20 cellular contexts compared by ENCODE assay signal in genomic region chrX:16754019-16754418, GRCh38. TPM values are rescaled to one million over a fixed set of nuclear protein-coding genes. Genes with fewer than 3 reads are reported as not detected.
DNase-seq lines count a peak whose midpoint lies in the region; ATAC-seq and TF ChIP-seq lines count a peak whose summit lies in the region.
"Had no signal": no experiment of that assay in that cellular context is flagged by ENCODE, and none has a peak within 500 bp of the region (broad histone marks: within the 10 kb centered on the region; RNA-seq: fewer than 3 reads in every experiment).

No MANE protein-coding gene starts in this region.

- peaks cover 30% of the 10 kb centered on the region for H3K36me3 ChIP-seq in CD4-positive, CD25-positive, alpha-beta regulatory T cell (ENCODE audit: control insufficient read depth, insufficient read depth, low read length)
- H3K36me3 ChIP-seq in HUES48 (ENCODE audit: control insufficient read depth, insufficient read depth, low read length) (peaks cover 79% of the 10 kb centered on the region), endodermal cell (ENCODE audit: control insufficient read depth, insufficient read depth, low read length) (peaks cover 32% of the 10 kb centered on the region), Caco-2 (ENCODE audit: control insufficient read depth, insufficient read depth, low read length) (no peaks in the 10 kb centered on the region)

- no peak for ATAC-seq in CD4-positive, CD25-positive, alpha-beta regulatory T cell (ENCODE audit: low read depth in 2 of 2)
- ATAC-seq: PC-3 had no signal

- DNase-seq in CD4-positive, CD25-positive, alpha-beta regulatory T cell = no peak
- peak; percentile 57 for DNase-seq in endodermal cell
- no peak for DNase-seq in progenitor cell of endocrine pancreas (ENCODE audit: low spot score, unreplicated experiment)
- no peak for DNase-seq in COLO668 (lab: John Stamatoyannopoulos, UW; ENCODE audit: unreplicated experiment)
- no peak for DNase-seq in activated CD4-positive, alpha-beta memory T cell treated with anti-CD3 and anti-CD28 coated beads for 36 hours
- DNase-seq in Caco-2 = no peak
- DNase-seq: ACHN; C1 segment of cervical spinal cord; CD8-positive, alpha-beta memory T cell; EL; GF-D8; MV-4-11; NCI-H1105 treated with DMSO at 0.1 percent for 48 hours; NCI-H2029 treated with DMSO at 0.1 percent for 48 hours; NCI-H2171 treated with DMSO at 0.1 percent for 48 hours; NCI-H524 treated with DMSO at 0.1 percent for 48 hours; PC-3; Right ventricle myocardium superior had no signal

- POLR2A ChIA-PET in activated CD4-positive, alpha-beta memory T cell treated with anti-CD3 and anti-CD28 coated beads for 36 hours (lab: Charles Lee) = no interaction called here
- POLR2A ChIA-PET in Caco-2 (lab: Charles Lee) = no interaction called here

- no peaks in the 10 kb centered on the region for H3K4me1 ChIP-seq in CD4-positive, CD25-positive, alpha-beta regulatory T cell (ENCODE audit: control insufficient read depth, insufficient read depth, low read length, poor library complexity, severe bottlenecking)
- H3K4me1 ChIP-seq in HUES48 (ENCODE audit: control insufficient read depth, insufficient read depth, low read length) = peaks cover 5% of the 10 kb centered on the region; the same call in 1 of the 2 replicates
- H3K4me1 ChIP-seq in endodermal cell (ENCODE audit: control insufficient read depth, insufficient read depth, low read length) = no peaks in the 10 kb centered on the region
- H3K4me1 ChIP-seq in Caco-2 = no peaks in the 10 kb centered on the region

- TF ChIP-seq CTCF in endodermal cell (conservative IDR thresholded peaks at IDR 0.05) = no peak
- no peak for TF ChIP-seq CTCF in progenitor cell of endocrine pancreas (IDR thresholded peaks at IDR 0.05; ENCODE audit: unreplicated experiment)
- TF ChIP-seq CTCF in Caco-2 (IDR thresholded peaks at IDR 0.05; ENCODE audit: insufficient read depth in 1 of 2, low read depth in 1 of 2, low read length in 1 of 2, severe bottlenecking in 1 of 2, unreplicated experiment in 1 of 2) = no peak

- H3K9ac ChIP-seq in HUES48 (ENCODE audit: low read depth, low read length) (no peak overlapping the region), endodermal cell (ENCODE audit: extremely low read depth, low read length, poor library complexity, severe bottlenecking) (no peak overlapping the region)

- H3K9me3 ChIP-seq in CD4-positive, CD25-positive, alpha-beta regulatory T cell (ENCODE audit: control insufficient read depth in 2 of 2, low read length in 2 of 2) = no peaks in the 10 kb centered on the region
- no peaks in the 10 kb centered on the region for H3K9me3 ChIP-seq in HUES48 (ENCODE audit: control insufficient read depth, insufficient read depth, low read length)
- no peaks in the 10 kb centered on the region for H3K9me3 ChIP-seq in endodermal cell (ENCODE audit: control insufficient read depth, low read length)
- H3K9me3 ChIP-seq in Caco-2 = no peaks in the 10 kb centered on the region

- 92 to 100% methylated on average over 1 to 2 of the region's 2 CpGs for WGBS in endodermal cell (ENCODE audit: insufficient coverage in 1 of 2, insufficient read length in 1 of 2), 2 experiments

- BruUV-seq in Caco-2 (replicated peaks; lab: Mats Ljungman, UMichigan) = no TSS peak

- no peaks in the 10 kb centered on the region for H3K27me3 Mint-ChIP-seq in CD4-positive, CD25-positive, alpha-beta regulatory T cell
- no peaks in the 10 kb centered on the region for H3K27me3 Mint-ChIP-seq in endodermal cell (ENCODE audit: insufficient read depth)
- no peaks in the 10 kb centered on the region for H3K27me3 Mint-ChIP-seq in progenitor cell of endocrine pancreas
- no peaks in the 10 kb centered on the region for H3K27me3 Mint-ChIP-seq in activated CD4-positive, alpha-beta memory T cell treated with anti-CD3 and anti-CD28 coated beads for 36 hours
- no peaks in the 10 kb centered on the region for H3K27me3 Mint-ChIP-seq in Caco-2 (ENCODE audit: insufficient read depth, unreplicated experiment)
- H3K27me3 Mint-ChIP-seq: CD8-positive, alpha-beta memory T cell; IgD-negative memory B cell had no signal

- peak overlapping the region in 2 of 3 donors; percentile 47 to 71 for H3K27ac Mint-ChIP-seq in CD4-positive, CD25-positive, alpha-beta regulatory T cell
- peak overlapping the region; percentile 52 for H3K27ac Mint-ChIP-seq in endodermal cell
- H3K27ac Mint-ChIP-seq in progenitor cell of endocrine pancreas = peak overlapping the region; percentile 89
- H3K27ac Mint-ChIP-seq in activated CD4-positive, alpha-beta memory T cell treated with anti-CD3 and anti-CD28 coated beads for 36 hours = no peak overlapping the region
- no peak overlapping the region for H3K27ac Mint-ChIP-seq in Caco-2 (ENCODE audit: unreplicated experiment)

- H3K4me3 Mint-ChIP-seq in CD4-positive, CD25-positive, alpha-beta regulatory T cell = no peak overlapping the region
- H3K4me3 Mint-ChIP-seq in endodermal cell = no peak overlapping the region
- H3K4me3 Mint-ChIP-seq in progenitor cell of endocrine pancreas (ENCODE audit: low read depth) = no peak overlapping the region
- no peak overlapping the region for H3K4me3 Mint-ChIP-seq in activated CD4-positive, alpha-beta memory T cell treated with anti-CD3 and anti-CD28 coated beads for 36 hours
- H3K4me3 Mint-ChIP-seq in Caco-2 (ENCODE audit: unreplicated experiment) = no peak overlapping the region
- H3K4me3 Mint-ChIP-seq: CD8-positive, alpha-beta memory T cell; IgD-negative memory B cell had no signal

- peaks cover 54% of the 10 kb centered on the region for H3K36me3 Mint-ChIP-seq in CD4-positive, CD25-positive, alpha-beta regulatory T cell
- H3K36me3 Mint-ChIP-seq in endodermal cell (ENCODE audit: low read depth) (peaks cover 71% of the 10 kb centered on the region), progenitor cell of endocrine pancreas (ENCODE audit: insufficient read depth) (peaks cover 38% of the 10 kb centered on the region), Caco-2 (ENCODE audit: insufficient read depth, unreplicated experiment) (peaks cover 37% of the 10 kb centered on the region)
- peaks cover 22% of the 10 kb centered on the region for H3K36me3 Mint-ChIP-seq in activated CD4-positive, alpha-beta memory T cell treated with anti-CD3 and anti-CD28 coated beads for 36 hours

- H3K27ac ChIP-seq in CD4-positive, CD25-positive, alpha-beta regulatory T cell (ENCODE audit: insufficient read depth, low read length, poor library complexity, severe bottlenecking) = no peak overlapping the region
- H3K27ac ChIP-seq in HUES48 (ENCODE audit: low read depth, low read length) (peak overlapping the region; percentile 8), endodermal cell (ENCODE audit: low read depth, low read length) (no peak overlapping the region)

- CTCF ChIA-PET in activated CD4-positive, alpha-beta memory T cell treated with anti-CD3 and anti-CD28 coated beads for 36 hours (lab: Charles Lee) = no interaction called here
- CTCF ChIA-PET in Caco-2 (lab: Charles Lee) = no interaction called here

- no peak overlapping the region for H3K4me3 ChIP-seq in CD4-positive, CD25-positive, alpha-beta regulatory T cell (ENCODE audit: low read depth, low read length)
- no peak overlapping the region for H3K4me3 ChIP-seq in HUES48 (ENCODE audit: low read depth, low read length)
- no peak overlapping the region for H3K4me3 ChIP-seq in endodermal cell (ENCODE audit: low read length)
- no peak overlapping the region for H3K4me3 ChIP-seq in Caco-2 (ENCODE audit: low read depth, low read length)

- H3K9me3 Mint-ChIP-seq in CD4-positive, CD25-positive, alpha-beta regulatory T cell = no peaks in the 10 kb centered on the region
- H3K9me3 Mint-ChIP-seq in endodermal cell (no peaks in the 10 kb centered on the region), progenitor cell of endocrine pancreas (ENCODE audit: low read depth) (no peaks in the 10 kb centered on the region), Caco-2 (ENCODE audit: unreplicated experiment) (no peaks in the 10 kb centered on the region)
- H3K9me3 Mint-ChIP-seq in activated CD4-positive, alpha-beta memory T cell treated with anti-CD3 and anti-CD28 coated beads for 36 hours = no peaks in the 10 kb centered on the region
- H3K9me3 Mint-ChIP-seq: CD8-positive, alpha-beta memory T cell; IgD-negative memory B cell had no signal

- intact Hi-C loops in activated CD4-positive, alpha-beta memory T cell treated with anti-CD3 and anti-CD28 coated beads for 36 hours (cut with micrococcal nuclease) = no loop called here
- intact Hi-C loops in Caco-2 (cut with micrococcal nuclease; ENCODE audit: unreplicated experiment) = no loop called here

- H3K4me1 Mint-ChIP-seq in CD4-positive, CD25-positive, alpha-beta regulatory T cell = peaks cover 0 to 5% (median under 1%) of the 10 kb centered on the region in 4 donors
- peaks cover 9% of the 10 kb centered on the region for H3K4me1 Mint-ChIP-seq in endodermal cell
- H3K4me1 Mint-ChIP-seq in progenitor cell of endocrine pancreas (ENCODE audit: low read depth) = peaks cover 10% of the 10 kb centered on the region
- H3K4me1 Mint-ChIP-seq in activated CD4-positive, alpha-beta memory T cell treated with anti-CD3 and anti-CD28 coated beads for 36 hours (ENCODE audit: low read depth) = no peaks in the 10 kb centered on the region
- no peaks in the 10 kb centered on the region for H3K4me1 Mint-ChIP-seq in Caco-2 (ENCODE audit: low read depth, unreplicated experiment)

- no peaks in the 10 kb centered on the region for H3K27me3 ChIP-seq in CD4-positive, CD25-positive, alpha-beta regulatory T cell (ENCODE audit: control insufficient read depth, insufficient read depth, low read length)
- H3K27me3 ChIP-seq in HUES48 (ENCODE audit: control insufficient read depth, insufficient read depth, low read length) = no peaks in the 10 kb centered on the region
- no peaks in the 10 kb centered on the region for H3K27me3 ChIP-seq in endodermal cell (ENCODE audit: control insufficient read depth, insufficient read depth, low read length, poor library complexity, severe bottlenecking)
- no peaks in the 10 kb centered on the region for H3K27me3 ChIP-seq in Caco-2 (replicated peaks; ENCODE audit: control insufficient read depth, insufficient read depth, low read length)

RNA-seq across cellular contexts. Expression of gene TXLNG, which starts 32.2 kb away (rescaled TPM):
- 32.2 TPM for total RNA-seq in CD4-positive, CD25-positive, alpha-beta regulatory T cell
- polyA plus RNA-seq in CD4-positive, CD25-positive, alpha-beta regulatory T cell = 10 to 100 TPM in 3 of 4 donors, 1 to 10 TPM in 1; 8.4 to 24.2 (median 18.6) TPM
- total RNA-seq in endodermal cell (10 to 100 TPM; 13.8 to 31.0 TPM), progenitor cell of endocrine pancreas (25.4 and 25.8 TPM in 2 replicates), Caco-2 (2022) (18.2 and 18.3 TPM in 2 replicates)
- polyA plus RNA-seq in endodermal cell (2013, experiment 1 of 2) = 13.4 TPM
- polyA plus RNA-seq in endodermal cell (2013, experiment 2 of 2) = 11.2 TPM
- total RNA-seq in activated CD4-positive, alpha-beta memory T cell treated with anti-CD3 and anti-CD28 coated beads for 36 hours = 10 to 100 TPM; 14.2 to 15.1 TPM

RNA-seq across cellular contexts. Expression of gene SYAP1, which starts 34.6 kb away (rescaled TPM):
- total RNA-seq in CD4-positive, CD25-positive, alpha-beta regulatory T cell = 69.9 TPM
- 10 to 100 TPM; 12.0 to 19.3 (median 16.3) TPM for polyA plus RNA-seq in CD4-positive, CD25-positive, alpha-beta regulatory T cell
- 10 to 100 TPM; 22.4 to 40.6 TPM for total RNA-seq in endodermal cell
- polyA plus RNA-seq in endodermal cell (2013, experiment 1 of 2) = 14.0 TPM
- 14.5 TPM for polyA plus RNA-seq in endodermal cell (2013, experiment 2 of 2)
- 59.0 and 61.3 TPM in 2 replicates for total RNA-seq in progenitor cell of endocrine pancreas
- total RNA-seq in activated CD4-positive, alpha-beta memory T cell treated with anti-CD3 and anti-CD28 coated beads for 36 hours = 10 to 100 TPM; 20.8 to 22.4 TPM
- total RNA-seq in Caco-2 (2022) = 32.8 and 35.7 TPM in 2 replicates

RNA-seq across cellular contexts. Expression of gene CTPS2, which starts 41.5 kb away (rescaled TPM):
- total RNA-seq in CD4-positive, CD25-positive, alpha-beta regulatory T cell = 4.5 TPM
- 1 to 10 TPM; 3.7 to 4.8 (median 4.3) TPM for polyA plus RNA-seq in CD4-positive, CD25-positive, alpha-beta regulatory T cell
- 10 to 100 TPM; 33.5 to 71.1 TPM for total RNA-seq in endodermal cell
- 24.1 TPM for polyA plus RNA-seq in endodermal cell (2013, experiment 1 of 2)
- 22.4 TPM for polyA plus RNA-seq in endodermal cell (2013, experiment 2 of 2)
- 110 and 111 TPM in 2 replicates for total RNA-seq in progenitor cell of endocrine pancreas
- 1 to 10 TPM; 6.3 to 6.6 TPM for total RNA-seq in activated CD4-positive, alpha-beta memory T cell treated with anti-CD3 and anti-CD28 coated beads for 36 hours
- total RNA-seq in Caco-2 (2022) = 20.7 and 22.3 TPM in 2 replicates

Comparison
In these comparisons a context has a peak if more than half of its experiments do, and no peak if none do; other contexts are left out.
1. H3K27ac Mint-ChIP-seq: peak in CD4-positive, CD25-positive, alpha-beta regulatory T cell (2 of 3), endodermal cell (single experiment) and progenitor cell of endocrine pancreas (single experiment); none in activated CD4-positive, alpha-beta memory T cell treated with anti-CD3 and anti-CD28 coated beads for 36 hours (single experiment) and Caco-2 (single experiment).